Comparison of ENCODE assay signal across 1 cellular context in genomic region chr4:73707918-73708577, GRCh38.
TF ChIP-seq lines count a peak whose summit lies in the region.

No MANE protein-coding gene starts in this region.

TF ChIP-seq in K562, 482 proteins besides CTCF, POLR2A, EP300 and RAD21 (continued from another document):
- peak in 1 of 2 experiments; percentile 41 for TF ChIP-seq AFF1 (IDR thresholded peaks at IDR 0.05; ENCODE audit: low read depth in 1 of 2, partially characterized antibody in 2 of 2)
- TF ChIP-seq SREBF2 (CRISPR knock-in tag; IDR thresholded peaks at IDR 0.05) = 0 out of 2 replicates have a peak, but pooled peaks have one; percentile 46
- TF ChIP-seq JUNB (CRISPR knock-in tag; conservative IDR thresholded peaks at IDR 0.05) = peak; percentile 40; the same call in 1 of the 2 replicates
- peak; percentile 70 for TF ChIP-seq POLR2AphosphoS5 (IDR thresholded peaks at IDR 0.05; ENCODE audit: control insufficient read depth, insufficient read depth, low read depth, low read length)
- peak; percentile 95 for TF ChIP-seq FOSL1 (tag; conservative IDR thresholded peaks at IDR 0.05)
- peak; percentile 65 for TF ChIP-seq TEAD4 (IDR thresholded peaks at IDR 0.05; ENCODE audit: low read length)
- no peak for TF ChIP-seq TEAD4 (CRISPR knock-in tag; IDR thresholded peaks at IDR 0.05; ENCODE audit: borderline replicate concordance)
- TF ChIP-seq TAF1 (IDR thresholded peaks at IDR 0.05; ENCODE audit: control insufficient read depth, extremely low read depth, insufficient read depth, low read length, severe bottlenecking) = peak; percentile 43
- TF ChIP-seq HDAC2 (IDR thresholded peaks at IDR 0.05) = 0 out of 2 replicates have a peak, but pooled peaks have one; percentile 39
- TF ChIP-seq, protein P1, sequence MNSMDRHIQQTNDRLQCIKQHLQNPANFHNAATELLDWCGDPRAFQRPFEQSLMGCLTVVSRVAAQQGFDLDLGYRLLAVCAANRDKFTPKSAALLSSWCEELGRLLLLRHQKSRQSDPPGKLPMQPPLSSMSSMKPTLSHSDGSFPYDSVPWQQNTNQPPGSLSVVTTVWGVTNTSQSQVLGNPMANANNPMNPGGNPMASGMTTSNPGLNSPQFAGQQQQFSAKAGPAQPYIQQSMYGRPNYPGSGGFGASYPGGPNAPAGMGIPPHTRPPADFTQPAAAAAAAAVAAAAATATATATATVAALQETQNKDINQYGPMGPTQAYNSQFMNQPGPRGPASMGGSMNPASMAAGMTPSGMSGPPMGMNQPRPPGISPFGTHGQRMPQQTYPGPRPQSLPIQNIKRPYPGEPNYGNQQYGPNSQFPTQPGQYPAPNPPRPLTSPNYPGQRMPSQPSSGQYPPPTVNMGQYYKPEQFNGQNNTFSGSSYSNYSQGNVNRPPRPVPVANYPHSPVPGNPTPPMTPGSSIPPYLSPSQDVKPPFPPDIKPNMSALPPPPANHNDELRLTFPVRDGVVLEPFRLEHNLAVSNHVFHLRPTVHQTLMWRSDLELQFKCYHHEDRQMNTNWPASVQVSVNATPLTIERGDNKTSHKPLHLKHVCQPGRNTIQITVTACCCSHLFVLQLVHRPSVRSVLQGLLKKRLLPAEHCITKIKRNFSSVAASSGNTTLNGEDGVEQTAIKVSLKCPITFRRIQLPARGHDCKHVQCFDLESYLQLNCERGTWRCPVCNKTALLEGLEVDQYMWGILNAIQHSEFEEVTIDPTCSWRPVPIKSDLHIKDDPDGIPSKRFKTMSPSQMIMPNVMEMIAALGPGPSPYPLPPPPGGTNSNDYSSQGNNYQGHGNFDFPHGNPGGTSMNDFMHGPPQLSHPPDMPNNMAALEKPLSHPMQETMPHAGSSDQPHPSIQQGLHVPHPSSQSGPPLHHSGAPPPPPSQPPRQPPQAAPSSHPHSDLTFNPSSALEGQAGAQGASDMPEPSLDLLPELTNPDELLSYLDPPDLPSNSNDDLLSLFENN (IDR thresholded peaks at IDR 0.05; ENCODE audit: low read depth in 2 of 2, low read length in 2 of 2) = peak in 1 of 2 experiments; percentile 28; a peak in 1 of 4 replicates
- TF ChIP-seq, protein P2, sequence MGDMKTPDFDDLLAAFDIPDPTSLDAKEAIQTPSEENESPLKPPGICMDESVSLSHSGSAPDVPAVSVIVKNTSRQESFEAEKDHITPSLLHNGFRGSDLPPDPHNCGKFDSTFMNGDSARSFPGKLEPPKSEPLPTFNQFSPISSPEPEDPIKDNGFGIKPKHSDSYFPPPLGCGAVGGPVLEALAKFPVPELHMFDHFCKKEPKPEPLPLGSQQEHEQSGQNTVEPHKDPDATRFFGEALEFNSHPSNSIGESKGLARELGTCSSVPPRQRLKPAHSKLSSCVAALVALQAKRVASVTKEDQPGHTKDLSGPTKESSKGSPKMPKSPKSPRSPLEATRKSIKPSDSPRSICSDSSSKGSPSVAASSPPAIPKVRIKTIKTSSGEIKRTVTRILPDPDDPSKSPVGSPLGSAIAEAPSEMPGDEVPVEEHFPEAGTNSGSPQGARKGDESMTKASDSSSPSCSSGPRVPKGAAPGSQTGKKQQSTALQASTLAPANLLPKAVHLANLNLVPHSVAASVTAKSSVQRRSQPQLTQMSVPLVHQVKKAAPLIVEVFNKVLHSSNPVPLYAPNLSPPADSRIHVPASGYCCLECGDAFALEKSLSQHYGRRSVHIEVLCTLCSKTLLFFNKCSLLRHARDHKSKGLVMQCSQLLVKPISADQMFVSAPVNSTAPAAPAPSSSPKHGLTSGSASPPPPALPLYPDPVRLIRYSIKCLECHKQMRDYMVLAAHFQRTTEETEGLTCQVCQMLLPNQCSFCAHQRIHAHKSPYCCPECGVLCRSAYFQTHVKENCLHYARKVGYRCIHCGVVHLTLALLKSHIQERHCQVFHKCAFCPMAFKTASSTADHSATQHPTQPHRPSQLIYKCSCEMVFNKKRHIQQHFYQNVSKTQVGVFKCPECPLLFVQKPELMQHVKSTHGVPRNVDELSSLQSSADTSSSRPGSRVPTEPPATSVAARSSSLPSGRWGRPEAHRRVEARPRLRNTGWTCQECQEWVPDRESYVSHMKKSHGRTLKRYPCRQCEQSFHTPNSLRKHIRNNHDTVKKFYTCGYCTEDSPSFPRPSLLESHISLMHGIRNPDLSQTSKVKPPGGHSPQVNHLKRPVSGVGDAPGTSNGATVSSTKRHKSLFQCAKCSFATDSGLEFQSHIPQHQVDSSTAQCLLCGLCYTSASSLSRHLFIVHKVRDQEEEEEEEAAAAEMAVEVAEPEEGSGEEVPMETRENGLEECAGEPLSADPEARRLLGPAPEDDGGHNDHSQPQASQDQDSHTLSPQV (IDR thresholded peaks at IDR 0.05) = peak; percentile 61; the same call in 1 of the 2 replicates
- TF ChIP-seq ZNF253 (CRISPR knock-in tag; conservative IDR thresholded peaks at IDR 0.05) = no peak
- peak; percentile 68 for TF ChIP-seq ZNF766 (CRISPR knock-in tag; conservative IDR thresholded peaks at IDR 0.05)
- TF ChIP-seq RFX1 (IDR thresholded peaks at IDR 0.05) = no peak
- TF ChIP-seq SMARCA4 (IDR thresholded peaks at IDR 0.05) = peak; percentile 92
- no peak for TF ChIP-seq ZBTB43 (CRISPR knock-in tag; IDR thresholded peaks at IDR 0.05)
- no peak for TF ChIP-seq PHF21A (IDR thresholded peaks at IDR 0.05; ENCODE audit: borderline replicate concordance, low read depth)
- TF ChIP-seq RBFOX2 (IDR thresholded peaks at IDR 0.05; ENCODE audit: low read depth, low read length) = peak; percentile 41
- peak; percentile 62; the same call in 1 of the 2 replicates for TF ChIP-seq POLR2H (tag; IDR thresholded peaks at IDR 0.05; ENCODE audit: low read depth)
- TF ChIP-seq ZNF589 (CRISPR knock-in tag; IDR thresholded peaks at IDR 0.05; ENCODE audit: low read depth) = peak; percentile 83; the same call in 1 of the 2 replicates
- no peak for TF ChIP-seq CEBPG (CRISPR knock-in tag; IDR thresholded peaks at IDR 0.05)
- TF ChIP-seq CEBPG (tag; conservative IDR thresholded peaks at IDR 0.05 in 1 of 2, IDR thresholded peaks at IDR 0.05 in 1 of 2) = 0 out of 4 replicates have a peak, but pooled peaks of 1 of the 2 experiments have one; percentile 16
- no peak for TF ChIP-seq SETDB1 (IDR thresholded peaks at IDR 0.05; ENCODE audit: low read length)
- TF ChIP-seq GABPA (tag; conservative IDR thresholded peaks at IDR 0.05; ENCODE audit: low read depth) = peak; percentile 35; the same call in 1 of the 2 replicates
- no peak for TF ChIP-seq HNRNPUL1 (IDR thresholded peaks at IDR 0.05; ENCODE audit: low read length)
- peak in 1 of 2 experiments; percentile 75; a peak in 2 of 4 replicates for TF ChIP-seq ZNF639 (CRISPR knock-in tag; conservative IDR thresholded peaks at IDR 0.05 in 1 of 2, IDR thresholded peaks at IDR 0.05 in 1 of 2)
- peak; percentile 94 for TF ChIP-seq RNF2 (IDR thresholded peaks at IDR 0.05)
- TF ChIP-seq JUND (IDR thresholded peaks at IDR 0.05; ENCODE audit: borderline replicate concordance, low read depth, low read length) = peak; percentile 94
- TF ChIP-seq JUND (tag; IDR thresholded peaks at IDR 0.05; ENCODE audit: borderline replicate concordance, low read depth, low read length) = peak; percentile 90; the same call in 2 of the 3 replicates
- TF ChIP-seq SMAD4 (CRISPR knock-in tag; conservative IDR thresholded peaks at IDR 0.05) = peak; percentile 54; the same call in 1 of the 2 replicates
- peak; percentile 77; the same call in 1 of the 2 replicates for TF ChIP-seq ZNF197 (CRISPR knock-in tag; IDR thresholded peaks at IDR 0.05; ENCODE audit: low read depth)
- no peak for TF ChIP-seq ZBED1 (IDR thresholded peaks at IDR 0.05)
- TF ChIP-seq SMARCE1 (IDR thresholded peaks at IDR 0.05) = peak; percentile 87
- TF ChIP-seq ARNT (IDR thresholded peaks at IDR 0.05) = no peak; a peak in 1 of 4 replicates
- peak; percentile 10; the same call in 1 of the 2 replicates for TF ChIP-seq FOXM1 (IDR thresholded peaks at IDR 0.05; ENCODE audit: low read depth)
- TF ChIP-seq FOXM1 (CRISPR knock-in tag; IDR thresholded peaks at IDR 0.05; ENCODE audit: low read depth) = no peak
- peak; percentile 33 for TF ChIP-seq CBFA2T2 (conservative IDR thresholded peaks at IDR 0.05)
- TF ChIP-seq SMARCA5 (IDR thresholded peaks at IDR 0.05) = no peak
- peak; percentile 46; the same call in 1 of the 2 replicates for TF ChIP-seq NCOA1 (IDR thresholded peaks at IDR 0.05; ENCODE audit: low read depth)
- peak; percentile 40 for TF ChIP-seq FOS (IDR thresholded peaks at IDR 0.05; ENCODE audit: extremely low read depth, insufficient read length)
- TF ChIP-seq MTF1 (CRISPR knock-in tag; IDR thresholded peaks at IDR 0.05; ENCODE audit: borderline replicate concordance) = no peak
- TF ChIP-seq BRF2 (IDR thresholded peaks at IDR 0.05; ENCODE audit: borderline replicate concordance, insufficient read depth, insufficient read length) = no peak
- TF ChIP-seq ETV6 (IDR thresholded peaks at IDR 0.05; ENCODE audit: borderline replicate concordance in 1 of 2, low read depth in 2 of 2, low read length in 1 of 2) = 0 out of 4 replicates have a peak, but pooled peaks of 1 of the 2 experiments have one; percentile 72
- TF ChIP-seq ETV6 (CRISPR knock-in tag; IDR thresholded peaks at IDR 0.05; ENCODE audit: borderline replicate concordance) = no peak
TF ChIP-seq in K562: peak in this region for 74.
